In genomic region chr5:159206368-159206767, GRCh38 we compare ENCODE assay signal across 2 cellular contexts.
TF ChIP-seq lines count a peak whose summit lies in the region.

No MANE protein-coding gene starts in this region.

TF ChIP-seq in A549, 52 proteins besides CTCF, POLR2A, EP300 and RAD21:
- TF ChIP-seq ATOH8 (CRISPR knock-in tag; IDR thresholded peaks at IDR 0.05; ENCODE audit: low read depth): no peak
- no peak for TF ChIP-seq GATA3 (IDR thresholded peaks at IDR 0.05; ENCODE audit: borderline replicate concordance)
- no peak for TF ChIP-seq CBX2 (IDR thresholded peaks at IDR 0.05; ENCODE audit: borderline replicate concordance, low read depth)

TF ChIP-seq in GM12878, 131 proteins besides CTCF, POLR2A, EP300 and RAD21:
- TF ChIP-seq NFXL1 (IDR thresholded peaks at IDR 0.05; ENCODE audit: borderline replicate concordance): no peak
- peak; percentile 20; the same call in 1 of the 2 replicates for TF ChIP-seq PKNOX1 (IDR thresholded peaks at IDR 0.05)
